Comparison of ENCODE assay signal across 8 cellular contexts in genomic region chr11:93543292-93543977, GRCh38. TPM values are rescaled to one million over a fixed set of nuclear protein-coding genes. Genes with fewer than 3 reads are reported as not detected.
A peak's percentile ranks its signal among the peaks of the same experiment; 100 is the strongest.
DNase-seq lines count a peak whose midpoint lies in the region; ATAC-seq and TF ChIP-seq lines count a peak whose summit lies in the region.

TSS of gene SMCO4 (minus strand) at chr11:93543391. CDS start at chr11:93479189, 64,202 bp downstream.

- dilution Hi-C loops in mammary epithelial cell (cut with HindIII; ENCODE audit: low sequenced_read_pairs): no loop called here

- CTCF ChIA-PET in mammary epithelial cell (lab: Charles Lee; ENCODE audit: low non-redundant PET): no interaction called here

- H3K4me1 ChIP-seq in mammary epithelial cell (ENCODE audit: insufficient read depth, low read length): peaks cover 7% of the 10 kb centered on the region
- peaks cover 0 to 58% (median 40%) of the 10 kb centered on the region in 6 donors for H3K4me1 ChIP-seq in spleen

- H3K27me3 ChIP-seq in WERI-Rb-1 (ENCODE audit: insufficient read depth, low read depth, severe bottlenecking) (no peaks in the 10 kb centered on the region), mammary epithelial cell (ENCODE audit: insufficient read depth, low read length) (no peaks in the 10 kb centered on the region), spleen (replicated peaks in 1 of 7) (peaks cover 0 to 15% (median 0%) of the 10 kb centered on the region in 7 donors)

- peak within 1 kb of the TSS; percentile 86 for H3K4me2 ChIP-seq in mammary epithelial cell (ENCODE audit: insufficient read depth, low read depth, low read length)

- H4K20me1 ChIP-seq in mammary epithelial cell (ENCODE audit: insufficient read depth, low read length): no peaks in the 10 kb centered on the region

- no peaks in the 10 kb centered on the region for H3K9me3 Mint-ChIP-seq in immature natural killer cell

- no peaks in the 10 kb centered on the region for H3K79me2 ChIP-seq in mammary epithelial cell (ENCODE audit: insufficient read depth, low read length)

- peaks cover 0 to 3% (median 0%) of the 10 kb centered on the region in 3 donors for H3K36me3 Mint-ChIP-seq in immature natural killer cell

- intact Hi-C loops in mammary epithelial cell (cut with micrococcal nuclease): loop anchor here (1.0 to 10.0 kb wide), 3 partner anchors 111 to 601 kb away; no protein-coding TSS in a partner anchor
- intact Hi-C loops in spleen (cut with DNase I; ENCODE audit: low total_unique reads): loop anchor here (5.0 to 10.0 kb wide), 2 partner anchors 101 to 311 kb away; no protein-coding TSS in a partner anchor

- BruUV-seq in mammary epithelial cell (replicated peaks; lab: Mats Ljungman, UMichigan): no TSS peak

- no peaks in the 10 kb centered on the region for H3K9me3 ChIP-seq in WERI-Rb-1 (ENCODE audit: severe bottlenecking)
- H3K9me3 ChIP-seq in mammary epithelial cell (replicated peaks; ENCODE audit: insufficient read depth, low read length): no peaks in the 10 kb centered on the region
- no peaks in the 10 kb centered on the region for H3K9me3 ChIP-seq in spleen

- H2AFZ ChIP-seq in mammary epithelial cell (ENCODE audit: low read depth, low read length): peak within 1 kb of the TSS; percentile 100

- H3K36me3 ChIP-seq in WERI-Rb-1 (no peaks in the 10 kb centered on the region), mammary epithelial cell (ENCODE audit: insufficient read depth, low read length) (no peaks in the 10 kb centered on the region), spleen (no peaks in the 10 kb centered on the region)

- peaks cover 26 to 31% of the 10 kb centered on the region in 2 donors for H3K4me1 Mint-ChIP-seq in immature natural killer cell

- TF ChIP-seq POLR2A in spleen (IDR thresholded peaks at IDR 0.05): no peak

- peak within 1 kb of the TSS; percentile 58 to 83 (median 74) for H3K27ac Mint-ChIP-seq in immature natural killer cell

- H3K27ac ChIP-seq in WERI-Rb-1 (peak within 1 kb of the TSS; percentile 70), mammary epithelial cell (ENCODE audit: insufficient read depth, low read depth, low read length) (no peak within 1 kb of the TSS), spleen (peak within 1 kb of the TSS; percentile 53 to 95 (median 91))

- H3K4me3 ChIP-seq in WERI-Rb-1 (ENCODE audit: low read depth, low read length): peak within 1 kb of the TSS; percentile 77
- H3K4me3 ChIP-seq in mammary epithelial cell (replicated peaks in 1 of 3; ENCODE audit: insufficient read depth in 1 of 3, low read depth in 2 of 3, low read length in 3 of 3): peak within 1 kb of the TSS; percentile 51 to 66 (median 52)
- peak within 1 kb of the TSS; percentile 63 to 91 (median 72) for H3K4me3 ChIP-seq in spleen

- DNase-seq in AG08395 (ENCODE audit: low spot score) (peak; percentile 90), NCI-H2196 (lab: John Stamatoyannopoulos, UW; ENCODE audit: unreplicated experiment) (peak; percentile 75), WERI-Rb-1 (peak; percentile 89), mammary epithelial cell (peak; percentile 75), immature natural killer cell (peak; percentile 54 to 65 (median 60)), spleen (peak; percentile 94)

- in situ Hi-C loops in mammary epithelial cell (cut with MboI; ENCODE audit: low sequenced_read_pairs in 2 of 2): no loop called here

- TF ChIP-seq CTCF in WERI-Rb-1 (IDR thresholded peaks at IDR 0.05; ENCODE audit: low read depth, low read length) (peak; percentile 84), mammary epithelial cell (conservative IDR thresholded peaks at IDR 0.05 in 1 of 2, IDR thresholded peaks at IDR 0.05 in 1 of 2; ENCODE audit: extremely low read depth in 1 of 2, insufficient read depth in 1 of 2, low read depth in 1 of 2, low read length in 2 of 2) (peak; percentile 15 to 72), spleen (IDR thresholded peaks at IDR 0.05 in 8 of 11, conservative IDR thresholded peaks at IDR 0.05 in 3 of 11) (peak; percentile 31 to 83 (median 74))

- peak within 1 kb of the TSS; percentile 90 to 91 (median 90) for H3K4me3 Mint-ChIP-seq in immature natural killer cell

- H3K27me3 Mint-ChIP-seq in immature natural killer cell (ENCODE audit: low read depth in 3 of 3): peaks cover 2 to 10% (median 6%) of the 10 kb centered on the region in 3 donors

- 8% methylated on average over 14 of the region's 59 CpGs for WGBS in mammary epithelial cell (ENCODE audit: low coverage, missing lambda C conversion rate)
- 5 to 12% (median 8%) methylated on average over 30 to 59 of the region's 59 CpGs for WGBS in spleen, 5 donors

- H3K9ac ChIP-seq in mammary epithelial cell (ENCODE audit: insufficient read depth, low read length): no peak within 1 kb of the TSS

- peak; percentile 90 for ATAC-seq in GM18909 (IDR thresholded peaks at IDR 0.05; ENCODE audit: poor library complexity, unreplicated experiment)
- ATAC-seq in HG03139 (IDR thresholded peaks at IDR 0.05; ENCODE audit: unreplicated experiment): peak; percentile 82

RNA-seq across cellular contexts. Expression of gene SMCO4, which starts in this region (rescaled TPM):
- total RNA-seq in mammary epithelial cell (1 to 10 TPM; 2.2 to 3.6 TPM), spleen (10 to 100 TPM; 48.1 to 74.1 (median 52.8) TPM)
- polyA plus RNA-seq in mammary epithelial cell (3.6 TPM), immature natural killer cell (10 to 100 TPM; 10.2 to 11.1 (median 10.3) TPM), spleen (10 to 100 TPM; 21.8 to 71.5 (median 51.1) TPM)
- polyA minus RNA-seq in mammary epithelial cell: 6.1 TPM

Comparison
In these comparisons a context has a peak if more than half of its experiments do, and no peak if none do; other contexts are left out.
1. RNA of gene SMCO4 (total RNA-seq): 48.1 to 74.1 TPM in spleen; 2.2 to 3.6 TPM in mammary epithelial cell; every median in the first group is over 10 times any median in the second.
2. Peak in every context shown above with its lines, with median percentiles within 50 percentile points of each other: DNase-seq, H3K4me3 ChIP-seq and CTCF ChIP-seq.